8 cellular contexts compared by ENCODE assay signal in the genomic region with DNA sequence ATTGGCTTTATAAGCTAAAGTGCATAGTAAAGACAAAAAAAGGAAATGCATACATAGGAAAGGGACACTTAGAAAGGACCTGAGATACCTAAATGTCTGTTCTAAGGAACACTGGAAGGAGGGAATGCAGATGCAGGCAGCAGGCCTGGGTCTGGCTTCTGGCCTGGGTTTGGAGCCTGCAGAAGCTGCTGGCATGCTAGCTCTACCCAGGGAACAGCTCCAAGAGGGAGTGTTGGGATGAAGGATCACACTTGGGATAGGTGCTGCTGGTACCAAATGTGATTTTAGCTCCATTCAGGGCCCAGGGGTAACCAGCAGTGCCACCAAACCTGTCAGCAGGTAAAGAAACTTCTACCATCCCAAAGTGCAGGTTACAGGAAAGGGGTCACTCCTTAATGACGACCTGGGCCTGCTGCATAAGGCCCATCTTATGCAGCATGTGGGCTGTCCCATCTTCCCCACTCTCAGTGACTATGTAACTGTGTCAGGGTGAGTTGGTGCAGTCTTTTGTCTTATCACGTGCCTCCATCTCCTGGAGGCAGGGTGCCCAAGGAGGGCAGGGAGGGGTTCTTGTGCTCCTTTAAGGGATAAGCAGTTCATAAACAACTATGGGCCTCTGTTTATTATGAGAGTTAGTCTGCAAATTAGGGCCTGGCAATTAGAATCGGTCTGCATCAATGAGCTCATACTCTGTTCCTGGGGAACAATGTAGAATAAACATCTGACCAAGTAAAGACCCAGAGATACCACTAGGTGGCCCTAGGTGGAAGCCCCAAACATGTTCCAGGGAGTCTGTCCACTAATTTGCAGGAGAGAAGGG. TPM values are rescaled to one million over a fixed set of nuclear protein-coding genes. Genes with fewer than 3 reads are reported as not detected.
A peak's percentile ranks its signal among the peaks of the same experiment; 100 is the strongest.
DNase-seq lines count a peak whose midpoint lies in the region; ATAC-seq and TF ChIP-seq lines count a peak whose summit lies in the region.

No MANE protein-coding gene starts in this region.

- H3K79me1 ChIP-seq in neuronal stem cell (ENCODE audit: low read depth, low read length): no peaks in the 10 kb centered on the region

- no peak overlapping the region for H2AK5ac ChIP-seq in neuronal stem cell (ENCODE audit: low read depth, low read length)

- no peak overlapping the region for H3K27ac Mint-ChIP-seq in activated naive CD8-positive, alpha-beta T cell treated with anti-CD3 and anti-CD28 coated beads, Interleukin-2, amount 50 U/mL, for 24 hours

- no peak overlapping the region for H3K18ac ChIP-seq in neuronal stem cell (ENCODE audit: low read length)

- no peaks in the 10 kb centered on the region for H3K27me3 ChIP-seq in sigmoid colon
- H3K27me3 ChIP-seq in neuronal stem cell (ENCODE audit: control insufficient read depth in 3 of 3, insufficient read depth in 3 of 3, low read depth in 1 of 3, low read length in 3 of 3): no peaks in the 10 kb centered on the region

- peak overlapping the region; percentile 18 to 69 (median 25) for H3K27ac ChIP-seq in sigmoid colon
- no peak overlapping the region for H3K27ac ChIP-seq in neuronal stem cell (replicated peaks; ENCODE audit: low read length)

- peaks cover 50% of the 10 kb centered on the region for H3K36me3 Mint-ChIP-seq in activated naive CD8-positive, alpha-beta T cell treated with anti-CD3 and anti-CD28 coated beads, Interleukin-2, amount 50 U/mL, for 24 hours (ENCODE audit: low read depth)

- no peak overlapping the region for H2BK120ac ChIP-seq in neuronal stem cell (ENCODE audit: low read depth, low read length)

- H3K4me3 ChIP-seq in sigmoid colon (no peak overlapping the region), neuronal stem cell (ENCODE audit: low read length in 2 of 2) (no peak overlapping the region)

- H4K91ac ChIP-seq in neuronal stem cell (ENCODE audit: low read depth, low read length, poor library complexity): no peak overlapping the region

- H2AFZ ChIP-seq in neuronal stem cell (ENCODE audit: low read length): no peak overlapping the region

- no peaks in the 10 kb centered on the region for H3K27me3 Mint-ChIP-seq in activated naive CD8-positive, alpha-beta T cell treated with anti-CD3 and anti-CD28 coated beads, Interleukin-2, amount 50 U/mL, for 24 hours

- TF ChIP-seq POLR2A in GM19193 (IDR thresholded peaks at IDR 0.05; ENCODE audit: extremely low read depth, insufficient read depth, insufficient read length) (peak; percentile 51), sigmoid colon (IDR thresholded peaks at IDR 0.05) (no peak)

- H3K36me3 ChIP-seq in sigmoid colon (peaks cover 53 to 100% (median 71%) of the 10 kb centered on the region in 4 donors), neuronal stem cell (replicated peaks in 1 of 2; ENCODE audit: control insufficient read depth in 2 of 2, insufficient read depth in 2 of 2, low read length in 2 of 2) (peaks cover 55 to 97% of the 10 kb centered on the region in 2 donors)

- H3K9me3 Mint-ChIP-seq in activated naive CD8-positive, alpha-beta T cell treated with anti-CD3 and anti-CD28 coated beads, Interleukin-2, amount 50 U/mL, for 24 hours: no peaks in the 10 kb centered on the region

- H3K4ac ChIP-seq in neuronal stem cell (ENCODE audit: low read length): no peak overlapping the region

- ATAC-seq in activated naive CD8-positive, alpha-beta T cell treated with anti-CD3 and anti-CD28 coated beads, Interleukin-2, amount 50 U/mL, for 24 hours: peak; percentile 56
- ATAC-seq in left ventricle myocardium superior (peak; percentile 76), GM19452 (IDR thresholded peaks at IDR 0.05; ENCODE audit: unreplicated experiment) (no peak)

- peaks cover 6% of the 10 kb centered on the region for H3K4me1 Mint-ChIP-seq in activated naive CD8-positive, alpha-beta T cell treated with anti-CD3 and anti-CD28 coated beads, Interleukin-2, amount 50 U/mL, for 24 hours

- no peak overlapping the region for H3K4me3 Mint-ChIP-seq in activated naive CD8-positive, alpha-beta T cell treated with anti-CD3 and anti-CD28 coated beads, Interleukin-2, amount 50 U/mL, for 24 hours

- no peak overlapping the region for H2BK15ac ChIP-seq in neuronal stem cell (ENCODE audit: low read length)

- no peak overlapping the region for H3K23ac ChIP-seq in neuronal stem cell (ENCODE audit: low read depth, low read length, poor library complexity)

- no peaks in the 10 kb centered on the region for H3K9me3 ChIP-seq in sigmoid colon
- no peaks in the 10 kb centered on the region for H3K9me3 ChIP-seq in neuronal stem cell (replicated peaks in 1 of 2; ENCODE audit: control insufficient read depth in 2 of 2, insufficient read depth in 1 of 2, low read depth in 1 of 2, low read length in 2 of 2)

- peak in 3 of 4 experiments; percentile 44 to 61 (median 59) for TF ChIP-seq CTCF in sigmoid colon (IDR thresholded peaks at IDR 0.05)

- no peak overlapping the region for H3K9ac ChIP-seq in neuronal stem cell (ENCODE audit: low read depth, low read length, poor library complexity)

- DNase-seq in CD1c-positive myeloid dendritic cell (ENCODE audit: extremely low spot score): peak; percentile 29
- DNase-seq in NCI-H2227 treated with DMSO at 0.1 percent for 48 hours (lab: John Stamatoyannopoulos, UW): peak; percentile 42
- no peak for DNase-seq in activated naive CD8-positive, alpha-beta T cell treated with anti-CD3 and anti-CD28 coated beads, Interleukin-2, amount 50 U/mL, for 24 hours
- peak; percentile 50 for DNase-seq in left ventricle myocardium superior
- no peak for DNase-seq in sigmoid colon
- no peak for DNase-seq in neuronal stem cell (ENCODE audit: low spot score)

- peaks cover 0 to 15% (median 10%) of the 10 kb centered on the region in 4 donors for H3K4me1 ChIP-seq in sigmoid colon
- no peaks in the 10 kb centered on the region for H3K4me1 ChIP-seq in neuronal stem cell (ENCODE audit: control insufficient read depth in 2 of 2, insufficient read depth in 1 of 2, low read depth in 1 of 2, low read length in 2 of 2)

- WGBS in sigmoid colon, 2 donors: 38 to 50% methylated on average over 3 of the region's 3 CpGs
- no CpG with 5 or more reads among the region's 3 CpGs for WGBS in neuronal stem cell (ENCODE audit: extremely low coverage in 2 of 2, insufficient read length in 2 of 2, insufficient replicate concordance in 1 of 2), 2 donors

- H3K4me2 ChIP-seq in neuronal stem cell (ENCODE audit: insufficient read depth, low read length, poor library complexity, severe bottlenecking): no peak overlapping the region

- intact Hi-C loops in left ventricle myocardium superior (cut with micrococcal nuclease) (no loop called here), sigmoid colon (cut with DNase I) (loop anchor here (5.0 kb wide), 1 partner anchor 286 kb away; no protein-coding TSS in a partner anchor)

- no peak overlapping the region for H3K14ac ChIP-seq in neuronal stem cell (ENCODE audit: low read length)

- H2BK12ac ChIP-seq in neuronal stem cell (ENCODE audit: low read length): no peak overlapping the region

- no peak overlapping the region for H4K8ac ChIP-seq in neuronal stem cell (ENCODE audit: low read depth, low read length)

- no peak for TF ChIP-seq EP300 in sigmoid colon (IDR thresholded peaks at IDR 0.05)

- no peak overlapping the region for H2BK5ac ChIP-seq in neuronal stem cell (ENCODE audit: low read length)

RNA-seq across cellular contexts. Expression of gene DDX27, which starts 26.9 kb away (rescaled TPM):
- total RNA-seq in left ventricle myocardium superior: 13.4 TPM
- 10 to 100 TPM; 23.5 to 28.2 (median 27.8) TPM for total RNA-seq in sigmoid colon
- polyA plus RNA-seq in sigmoid colon: 10 to 100 TPM; 16.8 to 40.4 (median 22.2) TPM
- polyA plus RNA-seq in neuronal stem cell (2013, experiment 1 of 2): 33.9 TPM
- 33.5 TPM for polyA plus RNA-seq in neuronal stem cell (2013, experiment 2 of 2)

RNA-seq across cellular contexts. Expression of gene ZNFX1, which starts 31.7 kb away (rescaled TPM):
- total RNA-seq in left ventricle myocardium superior: 20.6 TPM
- total RNA-seq in sigmoid colon: 10 to 100 TPM; 25.7 to 32.1 (median 29.6) TPM
- polyA plus RNA-seq in sigmoid colon: 10 to 100 TPM in 1 of 3 donors, 1 to 10 TPM in 2; 7.2 to 20.2 (median 9.5) TPM
- 2.4 TPM for polyA plus RNA-seq in neuronal stem cell (2013, experiment 1 of 2)
- 2.2 TPM for polyA plus RNA-seq in neuronal stem cell (2013, experiment 2 of 2)

RNA-seq across cellular contexts. Expression of gene STAU1, which starts 58.0 kb away (rescaled TPM):
- total RNA-seq in left ventricle myocardium superior: 60.4 TPM
- total RNA-seq in sigmoid colon: 100 to 1,000 TPM in 1 of 4 donors, 10 to 100 TPM in 3; 82.8 to 110 (median 92.7) TPM
- polyA plus RNA-seq in sigmoid colon: 10 to 100 TPM; 51.9 to 66.1 (median 58.3) TPM
- 86.7 TPM for polyA plus RNA-seq in neuronal stem cell (2013, experiment 1 of 2)
- polyA plus RNA-seq in neuronal stem cell (2013, experiment 2 of 2): 88.8 TPM

Comparison
In these comparisons a context has a peak if more than half of its experiments do, and no peak if none do; other contexts are left out.
1. DNase-seq: peak in CD1c-positive myeloid dendritic cell (single experiment), NCI-H2227 treated with DMSO at 0.1 percent for 48 hours (single experiment) and left ventricle myocardium superior (single experiment); none in activated naive CD8-positive, alpha-beta T cell treated with anti-CD3 and anti-CD28 coated beads, Interleukin-2, amount 50 U/mL, for 24 hours (single experiment), sigmoid colon (single experiment) and neuronal stem cell (single experiment).